ENCODE assay signal across 23 cellular contexts in the genomic region with DNA sequence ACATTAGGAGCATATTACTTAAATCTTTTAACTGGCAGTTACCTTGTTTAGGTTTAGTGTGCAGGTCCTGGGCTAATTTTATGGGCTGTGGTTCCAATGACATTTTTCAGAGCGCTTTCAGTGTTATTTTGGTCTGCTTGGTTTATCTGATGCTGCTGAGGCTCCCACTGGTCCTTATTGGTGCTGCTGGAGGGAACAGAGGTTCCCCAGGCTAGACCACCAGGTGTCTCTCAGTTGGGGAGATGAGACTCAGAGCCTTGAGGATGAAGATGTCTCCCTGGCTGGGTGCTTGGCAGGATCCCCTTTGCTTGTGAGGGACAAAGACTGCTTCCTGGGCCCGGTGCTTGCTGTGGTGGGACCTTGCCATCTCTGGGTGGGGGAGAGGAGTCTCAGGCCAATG.
"Had no signal": no experiment of that assay in that cellular context is flagged by ENCODE, and none has a peak within 500 bp of the region (broad histone marks: within the 10 kb centered on the region; RNA-seq: fewer than 3 reads in every experiment).

No MANE protein-coding gene starts in this region.

- ATAC-seq: activated CD4-positive, CD25-positive, alpha-beta regulatory T cell treated with anti-CD3 and anti-CD28 coated beads, Interleukin-2, amount 50 U/mL, for 24 hours; gastrocnemius medialis; naive thymus-derived CD4-positive, alpha-beta T cell; upper lobe of right lung had no signal

- H3K27me3 Mint-ChIP-seq: activated CD4-positive, alpha-beta memory T cell treated with anti-CD3 and anti-CD28 coated beads, Interleukin-2, amount 10 ng/mL, durations not matched to agents 7 days and 5 days; activated CD4-positive, alpha-beta T cell treated with anti-CD3 and anti-CD28 coated beads, Interleukin-2, amount 10 ng/mL, durations not matched to agents 24 days and 14 days; activated naive CD4-positive, alpha-beta T cell treated with anti-CD3 and anti-CD28 coated beads, Interleukin-2, amount 50 U/mL, for 24 hours; naive thymus-derived CD4-positive, alpha-beta T cell had no signal

- H3K4me1 ChIP-seq: adrenal gland, ascending aorta, esophagus squamous epithelium, gastrocnemius medialis, left ventricle myocardium inferior, sigmoid colon, thyroid gland, upper lobe of right lung had no signal

- H3K36me3 Mint-ChIP-seq: activated naive CD4-positive, alpha-beta T cell treated with anti-CD3 and anti-CD28 coated beads, Interleukin-2, amount 50 U/mL, for 24 hours had no signal

- DNase-seq: activated CD4-positive, alpha-beta memory T cell treated with anti-CD3 and anti-CD28 coated beads, Interleukin-2, amount 10 ng/mL, durations not matched to agents 7 days and 5 days; activated CD4-positive, alpha-beta T cell treated with anti-CD3 and anti-CD28 coated beads, Interleukin-2, amount 10 ng/mL, durations not matched to agents 24 days and 14 days; activated gamma-delta T cell treated with Interleukin-2 at 50 U/mL for 16 hours; adrenal gland; brain microvascular endothelial cell; caudate nucleus; dorsolateral prefrontal cortex; esophagus squamous epithelium; gastrocnemius medialis; hippocampal formation; left ventricle myocardium inferior; naive thymus-derived CD4-positive, alpha-beta T cell; sigmoid colon; stimulated activated CD4-positive, alpha-beta T cell treated with anti-CD3 and anti-CD28 coated beads, Interleukin-15, amount 100 ng/mL, for 24 hours; stimulated activated naive CD4-positive, alpha-beta T cell; substantia nigra; thyroid gland; upper lobe of right lung had no signal

- H3K4me3 ChIP-seq: adrenal gland, ascending aorta, dorsolateral prefrontal cortex, esophagus squamous epithelium, gastrocnemius medialis, left ventricle myocardium inferior, sigmoid colon, smooth muscle cell, thyroid gland, upper lobe of right lung had no signal

- H3K27ac Mint-ChIP-seq: activated CD4-positive, alpha-beta memory T cell treated with anti-CD3 and anti-CD28 coated beads, Interleukin-2, amount 10 ng/mL, durations not matched to agents 7 days and 5 days; activated CD4-positive, alpha-beta T cell treated with anti-CD3 and anti-CD28 coated beads, Interleukin-2, amount 10 ng/mL, durations not matched to agents 24 days and 14 days; activated T-helper 1 cell treated with anti-CD3 and anti-CD28 coated beads, Interleukin-12 subunit alpha, Interleukin-12 subunit beta, Interleukin-2, Interleukin-4 antibody, amounts not matched to agents 30 ng/mL and 10 ng/mL and 1 ng/mL, durations not matched to agents 14 hours and 24 hours and 36 hours had no signal

- H3K27me3 ChIP-seq: adrenal gland, ascending aorta, brain microvascular endothelial cell, dorsolateral prefrontal cortex, esophagus squamous epithelium, gastrocnemius medialis, sigmoid colon, thyroid gland, upper lobe of right lung had no signal

- H3K36me3 ChIP-seq: adrenal gland, ascending aorta, brain microvascular endothelial cell, esophagus squamous epithelium, gastrocnemius medialis, left ventricle myocardium inferior, sigmoid colon, thyroid gland, upper lobe of right lung had no signal

- H3K4me2 ChIP-seq: smooth muscle cell had no signal

- H3K27ac ChIP-seq: adrenal gland, ascending aorta, brain microvascular endothelial cell, dorsolateral prefrontal cortex, esophagus squamous epithelium, gastrocnemius medialis, left ventricle myocardium inferior, sigmoid colon, thyroid gland, upper lobe of right lung had no signal

- H3K4me3 Mint-ChIP-seq: activated CD4-positive, alpha-beta memory T cell treated with anti-CD3 and anti-CD28 coated beads, Interleukin-2, amount 10 ng/mL, durations not matched to agents 7 days and 5 days; activated CD4-positive, alpha-beta T cell treated with anti-CD3 and anti-CD28 coated beads, Interleukin-2, amount 10 ng/mL, durations not matched to agents 24 days and 14 days; activated naive CD4-positive, alpha-beta T cell treated with anti-CD3 and anti-CD28 coated beads, Interleukin-2, amount 50 U/mL, for 24 hours; activated T-helper 1 cell treated with anti-CD3 and anti-CD28 coated beads, Interleukin-12 subunit alpha, Interleukin-12 subunit beta, Interleukin-2, Interleukin-4 antibody, amounts not matched to agents 30 ng/mL and 10 ng/mL and 1 ng/mL, durations not matched to agents 14 hours and 24 hours and 36 hours; naive thymus-derived CD4-positive, alpha-beta T cell had no signal

- H3K9me3 ChIP-seq: adrenal gland, esophagus squamous epithelium, gastrocnemius medialis, thyroid gland, upper lobe of right lung had no signal

- H3K4me1 Mint-ChIP-seq: activated CD4-positive, alpha-beta memory T cell treated with anti-CD3 and anti-CD28 coated beads, Interleukin-2, amount 10 ng/mL, durations not matched to agents 7 days and 5 days; activated CD4-positive, alpha-beta T cell treated with anti-CD3 and anti-CD28 coated beads, Interleukin-2, amount 10 ng/mL, durations not matched to agents 24 days and 14 days; activated naive CD4-positive, alpha-beta T cell treated with anti-CD3 and anti-CD28 coated beads, Interleukin-2, amount 50 U/mL, for 24 hours had no signal
